Comparison of ENCODE assay signal across 12 cellular contexts in the genomic region with DNA sequence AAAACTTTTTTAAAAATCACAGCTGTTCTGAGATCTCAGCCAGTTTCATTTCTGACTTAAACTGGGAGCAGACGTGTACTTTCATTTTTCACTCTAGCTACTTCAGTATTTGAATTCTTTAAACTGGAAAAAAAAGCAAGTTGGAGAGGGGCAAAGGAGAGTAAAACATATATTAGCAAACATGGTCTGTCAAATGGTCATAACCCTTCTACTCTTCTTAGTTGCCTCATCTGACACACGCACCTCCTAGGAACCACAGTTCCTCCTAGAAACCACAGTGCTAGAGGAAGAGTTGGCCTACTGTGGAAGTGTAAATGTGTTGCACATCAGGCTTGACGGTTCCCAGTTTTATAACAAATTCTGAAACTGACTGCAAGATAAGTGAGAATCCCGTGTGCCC. TPM values are rescaled to one million over a fixed set of nuclear protein-coding genes. Genes with fewer than 3 reads are reported as not detected.
A peak's percentile ranks its signal among the peaks of the same experiment; 100 is the strongest.
DNase-seq lines count a peak whose midpoint lies in the region; ATAC-seq and TF ChIP-seq lines count a peak whose summit lies in the region.
"Had no signal": no experiment of that assay in that cellular context is flagged by ENCODE, and none has a peak within 500 bp of the region (broad histone marks: within the 10 kb centered on the region; RNA-seq: fewer than 3 reads in every experiment).

No MANE protein-coding gene starts in this region.

- CTCF ChIA-PET in CD8-positive, alpha-beta memory T cell (lab: Charles Lee): no interaction called here
- CTCF ChIA-PET in MCF 10A (lab: Yijun Ruan, JAX): no interaction called here

- H3K36me3 ChIP-seq in CD8-positive, alpha-beta memory T cell (ENCODE audit: insufficient read depth, low read length): peaks cover 40% of the 10 kb centered on the region

- H3K4me3 Mint-ChIP-seq in CD8-positive, alpha-beta memory T cell: peak overlapping the region in 1 of 7 donors; percentile 3
- no peak overlapping the region for H3K4me3 Mint-ChIP-seq in MCF 10A (ENCODE audit: unreplicated experiment)
- H3K4me3 Mint-ChIP-seq: activated naive CD8-positive, alpha-beta T cell treated with anti-CD3 and anti-CD28 coated beads, Interleukin-2, amount 10 ng/mL, durations not matched to agents 7 days and 5 days; neural progenitor cell had no signal

- BruUV-seq in MCF 10A (replicated peaks; lab: Mats Ljungman, UMichigan): no TSS peak

- no peaks in the 10 kb centered on the region for H3K9me3 ChIP-seq in CD8-positive, alpha-beta memory T cell (ENCODE audit: low read length)
- H3K9me3 ChIP-seq: SJSA1 had no signal

- POLR2A ChIA-PET in CD8-positive, alpha-beta memory T cell (lab: Charles Lee): no interaction called here
- POLR2A ChIA-PET in MCF 10A (lab: Yijun Ruan, JAX): interaction anchor here (0.8 kb wide), 1 partner anchor 11 kb away, joined by 3 read pairs; no protein-coding TSS in a partner anchor

- DNase-seq in CD8-positive, alpha-beta memory T cell: no peak
- DNase-seq in SKM-1 (lab: John Stamatoyannopoulos, UW; ENCODE audit: unreplicated experiment) (peak; percentile 66), NCI-H748 (lab: John Stamatoyannopoulos, UW; ENCODE audit: unreplicated experiment) (no peak), NCI-H69 (lab: John Stamatoyannopoulos, UW) (no peak), MCF 10A (ENCODE audit: unreplicated experiment) (no peak)
- DNase-seq in activated naive CD4-positive, alpha-beta T cell treated with anti-CD3 and anti-CD28 coated beads, Interleukin-2, amount 50 U/mL, for 16 hours: no peak
- DNase-seq: activated naive CD8-positive, alpha-beta T cell treated with anti-CD3 and anti-CD28 coated beads, Interleukin-2, amount 10 ng/mL, durations not matched to agents 7 days and 5 days; foreskin fibroblast had no signal

- ATAC-seq in GM19372 (IDR thresholded peaks at IDR 0.05; ENCODE audit: low read depth, unreplicated experiment) (peak; percentile 51), HG03064 (IDR thresholded peaks at IDR 0.05; ENCODE audit: low read depth, unreplicated experiment) (peak; percentile 69)

- no peaks in the 10 kb centered on the region for H3K27me3 ChIP-seq in CD8-positive, alpha-beta memory T cell (ENCODE audit: insufficient read depth, low read length, poor library complexity, severe bottlenecking)
- H3K27me3 ChIP-seq: neural progenitor cell, SJSA1 had no signal

- intact Hi-C loops in MCF 10A (cut with micrococcal nuclease): no loop called here

- H3K4me1 ChIP-seq in CD8-positive, alpha-beta memory T cell (ENCODE audit: insufficient read depth, low read length): peaks cover 18% of the 10 kb centered on the region
- H3K4me1 ChIP-seq: neural progenitor cell, SJSA1 had no signal

- H3K27me3 Mint-ChIP-seq in CD8-positive, alpha-beta memory T cell: no peaks in the 10 kb centered on the region
- H3K27me3 Mint-ChIP-seq in MCF 10A (ENCODE audit: insufficient read depth, unreplicated experiment): no peaks in the 10 kb centered on the region
- H3K27me3 Mint-ChIP-seq: activated naive CD8-positive, alpha-beta T cell treated with anti-CD3 and anti-CD28 coated beads, Interleukin-2, amount 10 ng/mL, durations not matched to agents 7 days and 5 days had no signal

- no peak for TF ChIP-seq CTCF in MCF 10A (IDR thresholded peaks at IDR 0.05; ENCODE audit: unreplicated experiment)

- peak overlapping the region in 7 of 8 donors; percentile 12 to 98 (median 79) for H3K27ac Mint-ChIP-seq in CD8-positive, alpha-beta memory T cell
- H3K27ac Mint-ChIP-seq in MCF 10A (ENCODE audit: low read depth, unreplicated experiment): no peak overlapping the region
- H3K27ac Mint-ChIP-seq: neural progenitor cell had no signal

- H3K36me3 Mint-ChIP-seq in CD8-positive, alpha-beta memory T cell: peaks cover 3 to 89% (median 29%) of the 10 kb centered on the region in 3 donors
- H3K36me3 Mint-ChIP-seq in MCF 10A (ENCODE audit: insufficient read depth, unreplicated experiment): peaks cover 91% of the 10 kb centered on the region

- H3K4me3 ChIP-seq in CD8-positive, alpha-beta memory T cell (ENCODE audit: low read length): no peak overlapping the region
- H3K4me3 ChIP-seq: neural progenitor cell, SJSA1 had no signal

- H3K4me1 Mint-ChIP-seq in CD8-positive, alpha-beta memory T cell: peaks cover 19 to 47% (median 40%) of the 10 kb centered on the region in 3 donors
- no peaks in the 10 kb centered on the region for H3K4me1 Mint-ChIP-seq in MCF 10A (ENCODE audit: insufficient read depth, unreplicated experiment)
- H3K4me1 Mint-ChIP-seq: neural progenitor cell had no signal

- H3K27ac ChIP-seq in CD8-positive, alpha-beta memory T cell (ENCODE audit: low read depth, low read length): no peak overlapping the region
- H3K27ac ChIP-seq: neural progenitor cell, SJSA1 had no signal

- H3K9me3 Mint-ChIP-seq in CD8-positive, alpha-beta memory T cell: no peaks in the 10 kb centered on the region
- H3K9me3 Mint-ChIP-seq in MCF 10A (ENCODE audit: unreplicated experiment): no peaks in the 10 kb centered on the region
- H3K9me3 Mint-ChIP-seq: activated naive CD8-positive, alpha-beta T cell treated with anti-CD3 and anti-CD28 coated beads, Interleukin-2, amount 10 ng/mL, durations not matched to agents 7 days and 5 days; neural progenitor cell had no signal

RNA-seq across cellular contexts. Expression of a gene that starts 47.2 kb away (rescaled TPM):
- total RNA-seq in CD8-positive, alpha-beta memory T cell: 10 to 100 TPM; 88.0 to 96.0 TPM
- polyA plus RNA-seq in CD8-positive, alpha-beta memory T cell: 81.3 TPM
- 71.1 and 77.0 TPM in 2 replicates for total RNA-seq in MCF 10A (2022)

RNA-seq across cellular contexts. Expression of a gene that starts 58.0 kb away (rescaled TPM):
- 1 to 10 TPM; 3.8 to 5.6 TPM for total RNA-seq in CD8-positive, alpha-beta memory T cell
- 16.3 TPM for polyA plus RNA-seq in CD8-positive, alpha-beta memory T cell
- 10.0 and 12.7 TPM in 2 replicates for total RNA-seq in MCF 10A (2022)
